31 cellular contexts compared by ENCODE assay signal in genomic region chr1:71170925-71171324, GRCh38.
DNase-seq lines count a peak whose midpoint lies in the region; ATAC-seq and TF ChIP-seq lines count a peak whose summit lies in the region.
"Had no signal": no experiment of that assay in that cellular context is flagged by ENCODE, and none has a peak within 500 bp of the region (broad histone marks: within the 10 kb centered on the region; RNA-seq: fewer than 3 reads in every experiment).

No MANE protein-coding gene starts in this region.

- TF ChIP-seq CTCF in VCaP (conservative IDR thresholded peaks at IDR 0.05) = peak; percentile 21

- H3K27ac ChIP-seq in VCaP = no peak overlapping the region
- H3K27ac ChIP-seq: cardiac muscle cell, left lung, parathyroid adenoma, upper lobe of left lung had no signal

- in situ Hi-C loops in KBM-7 (cut with MboI; ENCODE audit: low pct_unique_long_range_greater_than_20kb, low sequenced_read_pairs) = no loop called here

- DNase-seq in ELF-1 (ENCODE audit: low read depth, low spot score) = peak; percentile 2
- peak; percentile 14 for DNase-seq in KBM-7
- peak; percentile 22 for DNase-seq in iPS-NIHi7 (ENCODE audit: extremely low spot score)
- DNase-seq in NCI-H1436 treated with DMSO at 0.1 percent for 48 hours (lab: John Stamatoyannopoulos, UW) = no peak
- DNase-seq: activated B cell treated with CpG ODN at 0.5 μM for 24 hours; activated CD4-positive, alpha-beta T cell treated with anti-CD3 and anti-CD28 coated beads, Interleukin-2, amount 50 U/mL, for 1 hour; activated CD8-positive, alpha-beta memory T cell treated with anti-CD3 and anti-CD28 coated beads, Interleukin-2, amount 10 ng/mL, durations not matched to agents 7 days and 5 days; activated gamma-delta T cell; activated naive CD8-positive, alpha-beta T cell treated with anti-CD3 and anti-CD28 coated beads, Interleukin-2, amount 10 ng/mL, durations not matched to agents 7 days and 5 days; activated T-cell treated with anti-CD3 and anti-CD28 coated beads, Interleukin-2, amount 50 U/mL, for 4 hours; aorta; Calu3; EL; HFFc6; islet precursor cell; left lung; mesenchymal stem cell; MG63; NCI-H2029 treated with DMSO at 0.1 percent for 48 hours; NCI-H345; NCI-H69; retina; SIG-M5; upper lobe of left lung had no signal

- ATAC-seq in GM18502 (IDR thresholded peaks at IDR 0.05; ENCODE audit: poor library complexity, unreplicated experiment) = no peak
- ATAC-seq in HG02973 (IDR thresholded peaks at IDR 0.05; ENCODE audit: unreplicated experiment) = no peak
- ATAC-seq: activated CD8-positive, alpha-beta memory T cell treated with anti-CD3 and anti-CD28 coated beads, Interleukin-2, amount 10 ng/mL, durations not matched to agents 7 days and 5 days; activated T-cell treated with anti-CD3 and anti-CD28 coated beads, Interleukin-2, amount 50 U/mL, for 4 hours; GM12878; left lung; stimulated activated effector memory CD8-positive, alpha-beta T cell treated with anti-CD3 and anti-CD28 coated beads, Interleukin-12 subunit alpha, Interleukin-12 subunit beta, amount 100 ng/mL, for 72 hours had no signal
